9 cellular contexts compared by ENCODE assay signal in the genomic region with DNA sequence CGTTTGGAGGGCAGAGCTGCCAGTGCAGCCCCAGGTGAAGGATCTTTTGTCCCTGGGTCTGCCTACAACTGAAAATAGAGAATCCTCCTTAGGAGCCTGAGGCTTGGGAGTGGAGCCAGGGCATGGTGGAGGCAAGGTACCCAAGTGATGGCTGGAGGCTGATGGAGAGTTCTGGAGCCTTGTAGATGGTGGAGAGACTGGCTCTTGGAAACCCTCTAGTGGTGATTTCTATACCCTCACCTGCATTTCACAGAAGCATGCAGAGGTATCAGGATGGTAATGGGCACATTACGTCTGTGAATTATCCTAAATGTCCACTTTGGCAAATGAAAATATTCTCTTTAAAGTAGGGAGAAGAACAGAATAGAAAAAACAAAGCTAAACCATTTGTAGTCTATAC. TPM values are rescaled to one million over a fixed set of nuclear protein-coding genes. Genes with fewer than 3 reads are reported as not detected.
A peak's percentile ranks its signal among the peaks of the same experiment; 100 is the strongest.
DNase-seq lines count a peak whose midpoint lies in the region; ATAC-seq and TF ChIP-seq lines count a peak whose summit lies in the region.
"Had no signal": no experiment of that assay in that cellular context is flagged by ENCODE, and none has a peak within 500 bp of the region (broad histone marks: within the 10 kb centered on the region; RNA-seq: fewer than 3 reads in every experiment).

No MANE protein-coding gene starts in this region.

- no peaks in the 10 kb centered on the region for H3K79me2 ChIP-seq in osteoblast (ENCODE audit: insufficient read depth, low read length)

- DNase-seq in astrocyte of the hippocampus (ENCODE audit: low read depth, low spot score) (peak; percentile 20), osteoblast (ENCODE audit: insufficient read length, low spot score, missing footprints) (peak; percentile 30), activated gamma-delta T cell treated with Interleukin-2 at 50 U/mL for 16 hours (no peak)
- no peak for DNase-seq in CD8-positive, alpha-beta T cell
- DNase-seq in activated CD4-positive, CD25-positive, alpha-beta regulatory T cell (lab: John Stamatoyannopoulos, UW), result no peak

- H2AFZ ChIP-seq in osteoblast (ENCODE audit: low read length), result no peak overlapping the region

- H3K27ac ChIP-seq in C4-2B (no peak overlapping the region), osteoblast (ENCODE audit: low read depth, low read length) (peak overlapping the region; percentile 45)
- no peak overlapping the region for H3K27ac ChIP-seq in CD8-positive, alpha-beta T cell (ENCODE audit: low read depth, low read length)

- no peak overlapping the region for H3K4me3 ChIP-seq in osteoblast (ENCODE audit: insufficient read depth, low read length)
- no peak overlapping the region for H3K4me3 ChIP-seq in CD8-positive, alpha-beta T cell (ENCODE audit: low read depth, low read length)

- POLR2A ChIA-PET in CD8-positive, alpha-beta T cell (lab: Charles Lee), result no interaction called here

- H3K4me3 Mint-ChIP-seq in CD8-positive, alpha-beta T cell, result no peak overlapping the region

- peaks cover 25% of the 10 kb centered on the region for H3K4me1 ChIP-seq in osteoblast (ENCODE audit: insufficient read depth, low read length)
- H3K4me1 ChIP-seq in CD8-positive, alpha-beta T cell (ENCODE audit: insufficient read depth, low read length), result no peaks in the 10 kb centered on the region

- intact Hi-C loops in CD8-positive, alpha-beta T cell (cut with DNase I, micrococcal nuclease), result no loop called here

- CTCF ChIA-PET in CD8-positive, alpha-beta T cell (lab: Charles Lee), result interaction anchor here (0.7 kb wide), 1 partner anchor 9 kb away, joined by 3 read pairs; no protein-coding TSS in a partner anchor

- H3K4me2 ChIP-seq in osteoblast (ENCODE audit: insufficient read depth, low read length), result no peak overlapping the region

- no peaks in the 10 kb centered on the region for H3K9me3 Mint-ChIP-seq in CD8-positive, alpha-beta T cell

- no peak overlapping the region for H3K27ac Mint-ChIP-seq in CD8-positive, alpha-beta T cell

- H3K4me1 Mint-ChIP-seq in CD8-positive, alpha-beta T cell (ENCODE audit: low read depth), result no peaks in the 10 kb centered on the region

- no peaks in the 10 kb centered on the region for H3K9me3 ChIP-seq in osteoblast (ENCODE audit: low read depth, low read length)
- no peaks in the 10 kb centered on the region for H3K9me3 ChIP-seq in CD8-positive, alpha-beta T cell (ENCODE audit: low read length)

- peak; percentile 82 for ATAC-seq in GM19035 (IDR thresholded peaks at IDR 0.05; ENCODE audit: unreplicated experiment)
- peak; percentile 72 for ATAC-seq in HG03280 (IDR thresholded peaks at IDR 0.05; ENCODE audit: unreplicated experiment)
- ATAC-seq in CD8-positive, alpha-beta T cell, result no peak

- TF ChIP-seq CTCF in C4-2B (conservative IDR thresholded peaks at IDR 0.05) (peak; percentile 69), osteoblast (IDR thresholded peaks at IDR 0.05; ENCODE audit: extremely low read depth, low read depth, low read length) (peak; percentile 70)
- TF ChIP-seq CTCF in CD8-positive, alpha-beta T cell (IDR thresholded peaks at IDR 0.05), result no peak

- H3K36me3 ChIP-seq in osteoblast (ENCODE audit: insufficient read depth, low read length), result no peaks in the 10 kb centered on the region
- no peaks in the 10 kb centered on the region for H3K36me3 ChIP-seq in CD8-positive, alpha-beta T cell (ENCODE audit: insufficient read depth, low read length)

- H3K36me3 Mint-ChIP-seq in CD8-positive, alpha-beta T cell, result no peaks in the 10 kb centered on the region

- H3K27me3 ChIP-seq in osteoblast (ENCODE audit: insufficient read depth, low read length), result no peaks in the 10 kb centered on the region
- H3K27me3 ChIP-seq in CD8-positive, alpha-beta T cell (ENCODE audit: insufficient read depth, low read length), result no peaks in the 10 kb centered on the region

- no peaks in the 10 kb centered on the region for H4K20me1 ChIP-seq in osteoblast (ENCODE audit: insufficient read depth, low read length)

- H3K27me3 Mint-ChIP-seq in CD8-positive, alpha-beta T cell (ENCODE audit: low read depth), result peaks cover 3% of the 10 kb centered on the region

RNA-seq across cellular contexts. Expression of gene INSC, which starts 44.4 kb away (rescaled TPM):
- total RNA-seq in osteoblast, result 0.72 and 1.8 TPM in 2 replicates
- not detected for total RNA-seq in CD8-positive, alpha-beta T cell
- total RNA-seq: lung microvascular endothelial cell had no signal

Comparison
In these comparisons a context has a peak if more than half of its experiments do, and no peak if none do; other contexts are left out.
1. DNase-seq: peak in astrocyte of the hippocampus (single experiment) and osteoblast (single experiment); none in CD8-positive, alpha-beta T cell (0 of 7), activated CD4-positive, CD25-positive, alpha-beta regulatory T cell (0 of 4) and activated gamma-delta T cell treated with Interleukin-2 at 50 U/mL for 16 hours (single experiment).